In the genomic region with DNA sequence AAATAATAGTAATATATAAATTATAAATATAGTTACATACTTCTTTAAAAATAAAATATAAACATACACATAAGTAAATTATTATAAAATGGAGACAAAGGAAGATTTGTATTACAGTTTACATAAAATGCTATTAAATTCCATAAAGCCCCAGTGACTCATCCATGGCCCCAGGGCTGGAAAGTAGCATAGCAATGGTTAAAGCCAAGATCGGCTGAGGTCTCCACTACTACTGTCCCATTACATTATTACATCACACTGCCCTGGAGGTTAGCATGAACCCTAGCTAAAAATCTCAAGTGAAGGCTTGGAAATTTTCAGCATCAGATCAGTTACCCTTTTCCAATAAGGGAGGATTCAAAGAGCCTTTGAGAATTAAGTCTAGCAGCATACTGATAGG, we compare ENCODE assay signal across 25 cellular contexts.
DNase-seq lines count a peak whose midpoint lies in the region; FAIRE-seq and TF ChIP-seq lines count a peak whose summit lies in the region.
"Had no signal": no experiment of that assay in that cellular context is flagged by ENCODE, and none has a peak within 500 bp of the region (broad histone marks: within the 10 kb centered on the region; RNA-seq: fewer than 3 reads in every experiment).

No MANE protein-coding gene starts in this region.

- H3K27me3 ChIP-seq in bronchial epithelial cell (ENCODE audit: control insufficient read depth, insufficient read depth, low read length) = no peaks in the 10 kb centered on the region
- H3K27me3 ChIP-seq: upper lobe of left lung had no signal

- H3K4me1 ChIP-seq in OCI-LY7 (ENCODE audit: insufficient read depth, low read length, poor library complexity, severe bottlenecking) = no peaks in the 10 kb centered on the region
- H3K4me1 ChIP-seq: A549, upper lobe of left lung had no signal

- no peak for FAIRE-seq in bronchial epithelial cell (lab: Jason Lieb, UNC)
- no peak for FAIRE-seq in urothelium cell line (lab: Jason Lieb, UNC)
- FAIRE-seq: A549, small intestine had no signal

- H2AFZ ChIP-seq in OCI-LY7 (ENCODE audit: low read length) = no peak overlapping the region

- intact Hi-C loops in OCI-LY7 (cut with micrococcal nuclease; ENCODE audit: unreplicated experiment) = no loop called here

- no peaks in the 10 kb centered on the region for H3K9me2 ChIP-seq in OCI-LY7 (ENCODE audit: insufficient read depth, low read length)

- H3K27ac ChIP-seq in OCI-LY7 (ENCODE audit: low read depth, low read length, poor library complexity, severe bottlenecking) = no peak overlapping the region
- H3K27ac ChIP-seq: A549, epithelial cell of prostate, HL-60, upper lobe of left lung had no signal

- H3K79me2 ChIP-seq in OCI-LY7 (ENCODE audit: insufficient read depth, low read depth, low read length) = no peaks in the 10 kb centered on the region

- peak; percentile 23 for DNase-seq in NCI-H82 (lab: John Stamatoyannopoulos, UW)
- no peak for DNase-seq in NCI-H82 treated with DMSO at 0.1 percent for 48 hours (lab: John Stamatoyannopoulos, UW; ENCODE audit: unreplicated experiment)
- DNase-seq in NCI-H226 = peak; percentile 52
- DNase-seq in bronchial epithelial cell (ENCODE audit: low read depth) = peak; percentile 21
- peak; percentile 1 for DNase-seq in urothelium cell line (ENCODE audit: low spot score)
- no peak for DNase-seq in epidermal melanocyte (ENCODE audit: insufficient read length, low spot score)
- no peak for DNase-seq in NCI-H187 treated with DMSO at 0.1 percent for 48 hours (lab: John Stamatoyannopoulos, UW)
- DNase-seq in OCI-LY7 (ENCODE audit: low spot score) = no peak
- DNase-seq: activated B cell treated with CpG ODN at 0.5 μM for 24 hours; activated CD4-positive, alpha-beta T cell treated with anti-CD3 and anti-CD28 coated beads, Interleukin-2, amount 50 U/mL, for 48 hours; activated CD8-positive, alpha-beta memory T cell treated with anti-CD3 and anti-CD28 coated beads, Interleukin-2, amount 50 U/mL, for 48 hours; activated naive CD8-positive, alpha-beta T cell treated with anti-CD3 and anti-CD28 coated beads for 36 hours; H7; left ventricle myocardium superior; midbrain; natural killer cell; NCI-H1436; NCI-H2107; NCI-H510A; small intestine; stimulated activated CD4-positive, alpha-beta T cell treated with anti-CD3 and anti-CD28 coated beads, Interleukin-1b, Interleukin-23, amount 100 ng/mL, for 48 hours; upper lobe of left lung had no signal

- no peaks in the 10 kb centered on the region for H3K36me3 ChIP-seq in bronchial epithelial cell (ENCODE audit: control insufficient read depth, insufficient read depth, low read length)
- H3K36me3 ChIP-seq in OCI-LY7 (ENCODE audit: insufficient read depth, low read length) = no peaks in the 10 kb centered on the region
- H3K36me3 ChIP-seq: upper lobe of left lung had no signal

- no peaks in the 10 kb centered on the region for H4K20me1 ChIP-seq in OCI-LY7 (ENCODE audit: insufficient read depth, low read length)

- TF ChIP-seq CTCF in bronchial epithelial cell (IDR thresholded peaks at IDR 0.05; ENCODE audit: insufficient read depth, low read length, severe bottlenecking) (no peak), OCI-LY7 (conservative IDR thresholded peaks at IDR 0.05; ENCODE audit: low read length) (no peak)

- H3K4me3 ChIP-seq in bronchial epithelial cell (ENCODE audit: low read depth, low read length) (no peak overlapping the region), OCI-LY7 (ENCODE audit: low read depth, low read length, poor library complexity, severe bottlenecking) (no peak overlapping the region)
- H3K4me3 ChIP-seq: A549, upper lobe of left lung had no signal

- H3K4me2 ChIP-seq in OCI-LY7 (ENCODE audit: low read length) = no peak overlapping the region
- H3K4me2 ChIP-seq: A549 had no signal

- H3K9me3 ChIP-seq in OCI-LY7 (ENCODE audit: low read length) = no peaks in the 10 kb centered on the region
- H3K9me3 ChIP-seq: A549, upper lobe of left lung had no signal

- CTCF ChIA-PET in OCI-LY7 (lab: Charles Lee; ENCODE audit: unreplicated experiment) = no interaction called here

- POLR2A ChIA-PET in OCI-LY7 (lab: Charles Lee) = no interaction called here

- no TSS peak for BruUV-seq in OCI-LY7 (replicated peaks; lab: Mats Ljungman, UMichigan)

Comparison
In these comparisons a context has a peak if more than half of its experiments do, and no peak if none do; other contexts are left out.
1. DNase-seq: peak in NCI-H82 (single experiment), NCI-H226 (single experiment), bronchial epithelial cell (single experiment) and urothelium cell line (single experiment); none in NCI-H82 treated with DMSO at 0.1 percent for 48 hours (single experiment), epidermal melanocyte (single experiment), NCI-H187 treated with DMSO at 0.1 percent for 48 hours (single experiment) and OCI-LY7 (single experiment).